9 cellular contexts compared by ENCODE assay signal in the genomic region with DNA sequence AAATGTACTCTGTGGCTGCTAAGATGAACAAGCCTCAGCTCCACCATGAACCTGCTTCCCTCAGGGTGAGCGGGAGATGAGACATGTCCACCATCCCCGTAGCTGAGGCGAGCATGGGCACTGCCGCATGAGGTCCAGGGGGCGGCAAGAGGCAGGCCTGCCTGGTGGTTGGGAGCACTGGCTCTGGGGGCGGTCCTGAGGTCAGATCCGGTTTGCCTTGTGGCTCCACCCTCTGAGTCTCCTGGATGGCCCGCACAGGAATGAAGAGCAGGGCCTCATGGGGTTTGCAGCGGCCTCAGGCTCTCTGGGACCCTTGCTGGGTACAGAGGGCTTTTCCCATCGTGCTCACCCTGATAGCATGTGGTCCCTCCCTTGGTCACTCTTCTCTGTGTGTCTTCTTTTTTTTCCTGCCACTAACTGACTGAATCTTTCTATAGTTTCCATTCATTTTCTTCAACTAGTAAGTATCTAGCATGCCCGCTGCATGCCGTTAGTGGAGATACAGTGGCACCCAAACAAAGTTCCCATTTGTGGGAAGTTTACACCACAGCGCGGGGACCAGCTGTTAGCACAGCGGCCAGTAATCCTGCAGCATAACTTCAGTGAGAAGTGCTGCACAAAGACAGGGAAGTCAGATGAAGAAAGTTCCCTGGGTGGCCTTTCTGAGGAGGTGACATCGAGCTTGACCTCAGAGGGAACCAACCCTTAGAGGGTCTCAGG. TPM values are rescaled to one million over a fixed set of nuclear protein-coding genes. Genes with fewer than 3 reads are reported as not detected.
A peak's percentile ranks its signal among the peaks of the same experiment; 100 is the strongest.
DNase-seq lines count a peak whose midpoint lies in the region; ATAC-seq and TF ChIP-seq lines count a peak whose summit lies in the region.
"Had no signal": no experiment of that assay in that cellular context is flagged by ENCODE, and none has a peak within 500 bp of the region (broad histone marks: within the 10 kb centered on the region; RNA-seq: fewer than 3 reads in every experiment).

No MANE protein-coding gene starts in this region.

- H3K4me1 ChIP-seq in GM23338 (ENCODE audit: insufficient read depth) = no peaks in the 10 kb centered on the region
- peaks cover 11% of the 10 kb centered on the region for H3K4me1 ChIP-seq in hepatocyte (ENCODE audit: insufficient read depth)
- peaks cover 0 to 79% (median 59%) of the 10 kb centered on the region in 4 donors for H3K4me1 ChIP-seq in sigmoid colon

- peak; percentile 64 for ATAC-seq in GM23338
- no peak for ATAC-seq in GM18858 (IDR thresholded peaks at IDR 0.05; ENCODE audit: unreplicated experiment)
- ATAC-seq in GM21576 (IDR thresholded peaks at IDR 0.05; ENCODE audit: unreplicated experiment) = no peak

- H3K9me3 ChIP-seq in hepatocyte (ENCODE audit: low read depth) (no peaks in the 10 kb centered on the region), sigmoid colon (no peaks in the 10 kb centered on the region)

- H3K4me3 Mint-ChIP-seq in GM23338 = no peak overlapping the region

- WGBS in hepatocyte (ENCODE audit: low lambda C conversion rate, missing lambda C conversion rate) = 86% methylated on average over 16 of the region's 16 CpGs
- 87 to 89% methylated on average over 16 of the region's 16 CpGs for WGBS in sigmoid colon, 2 donors

- TF ChIP-seq EP300 in sigmoid colon (IDR thresholded peaks at IDR 0.05) = no peak

- peaks cover 87% of the 10 kb centered on the region for H3K36me3 Mint-ChIP-seq in GM23338 (ENCODE audit: low read depth)

- no peaks in the 10 kb centered on the region for H3K9me2 ChIP-seq in GM23338 (ENCODE audit: insufficient read depth)
- H3K9me2 ChIP-seq in hepatocyte (replicated peaks; ENCODE audit: insufficient read depth) = no peaks in the 10 kb centered on the region

- TF ChIP-seq POLR2A in sigmoid colon (IDR thresholded peaks at IDR 0.05) = no peak

- TF ChIP-seq CTCF in GM23338 (conservative IDR thresholded peaks at IDR 0.05; ENCODE audit: low read depth in 2 of 2) (no peak), VCaP (conservative IDR thresholded peaks at IDR 0.05) (no peak), hepatocyte (IDR thresholded peaks at IDR 0.05; ENCODE audit: poor library complexity) (no peak), sigmoid colon (IDR thresholded peaks at IDR 0.05) (no peak)

- no peaks in the 10 kb centered on the region; the same call in 2 of the 3 replicates for H3K9me3 Mint-ChIP-seq in GM23338

- H3K4me2 ChIP-seq in GM23338 (no peak overlapping the region), hepatocyte (no peak overlapping the region)

- H3K27ac Mint-ChIP-seq in GM23338 = peak overlapping the region; percentile 69

- H3K36me3 ChIP-seq in GM23338 (ENCODE audit: insufficient read depth) (peaks cover 30% of the 10 kb centered on the region; the same call in 1 of the 2 replicates), hepatocyte (replicated peaks; ENCODE audit: insufficient read depth, low read depth) (no peaks in the 10 kb centered on the region), sigmoid colon (peaks cover 12 to 92% (median 77%) of the 10 kb centered on the region in 4 donors)

- no peaks in the 10 kb centered on the region for H3K4me1 Mint-ChIP-seq in GM23338

- H3K27me3 ChIP-seq in GM23338 (ENCODE audit: insufficient read depth) = no peaks in the 10 kb centered on the region
- H3K27me3 ChIP-seq in hepatocyte = no peaks in the 10 kb centered on the region
- no peaks in the 10 kb centered on the region for H3K27me3 ChIP-seq in sigmoid colon

- 0 out of 2 replicates have a peak overlapping the region, but pooled peaks have one; percentile 66 for H3K27ac ChIP-seq in GM23338 (ENCODE audit: low read depth)
- peak overlapping the region; percentile 95 for H3K27ac ChIP-seq in VCaP
- H3K27ac ChIP-seq in hepatocyte = peak overlapping the region; percentile 16
- H3K27ac ChIP-seq in sigmoid colon = peak overlapping the region; percentile 78 to 97 (median 86)
- H3K27ac ChIP-seq: SK-N-MC had no signal

- H4K20me1 ChIP-seq in GM23338 (replicated peaks; ENCODE audit: insufficient read depth) (no peaks in the 10 kb centered on the region; the same call in none of the 2 replicates), hepatocyte (ENCODE audit: insufficient read depth, poor library complexity, severe bottlenecking) (no peaks in the 10 kb centered on the region)

- H3F3A ChIP-seq in GM23338 (replicated peaks; ENCODE audit: low read depth) = 0 out of 2 replicates have a peak, but pooled peaks cover 9% of the 10 kb centered on the region

- intact Hi-C loops in sigmoid colon (cut with DNase I) = no loop called here

- peaks cover 6% of the 10 kb centered on the region; the same call in 1 of the 2 replicates for H3K79me2 ChIP-seq in GM23338 (replicated peaks; ENCODE audit: insufficient read depth)
- peaks cover 63% of the 10 kb centered on the region for H3K79me2 ChIP-seq in hepatocyte

- peaks cover 17% of the 10 kb centered on the region for H3K27me3 Mint-ChIP-seq in GM23338 (ENCODE audit: insufficient read depth, low read depth, poor library complexity)

- DNase-seq in GM23338 (ENCODE audit: low spot score) (peak; percentile 41), hepatocyte (ENCODE audit: low spot score) (no peak), sigmoid colon (no peak), NCI-H2107 (lab: John Stamatoyannopoulos, UW) (no peak), putamen (ENCODE audit: low spot score) (no peak)

- no peak overlapping the region for H3K4me3 ChIP-seq in GM23338
- no peak overlapping the region for H3K4me3 ChIP-seq in hepatocyte
- H3K4me3 ChIP-seq in sigmoid colon = no peak overlapping the region
- H3K4me3 ChIP-seq: SK-N-MC had no signal

- H2AFZ ChIP-seq in GM23338 = no peak overlapping the region
- H2AFZ ChIP-seq in hepatocyte = no peak overlapping the region

TF ChIP-seq in GM23338, 12 proteins besides CTCF, POLR2A, EP300 and RAD21 (continues in another document):
- TF ChIP-seq, protein P1, sequence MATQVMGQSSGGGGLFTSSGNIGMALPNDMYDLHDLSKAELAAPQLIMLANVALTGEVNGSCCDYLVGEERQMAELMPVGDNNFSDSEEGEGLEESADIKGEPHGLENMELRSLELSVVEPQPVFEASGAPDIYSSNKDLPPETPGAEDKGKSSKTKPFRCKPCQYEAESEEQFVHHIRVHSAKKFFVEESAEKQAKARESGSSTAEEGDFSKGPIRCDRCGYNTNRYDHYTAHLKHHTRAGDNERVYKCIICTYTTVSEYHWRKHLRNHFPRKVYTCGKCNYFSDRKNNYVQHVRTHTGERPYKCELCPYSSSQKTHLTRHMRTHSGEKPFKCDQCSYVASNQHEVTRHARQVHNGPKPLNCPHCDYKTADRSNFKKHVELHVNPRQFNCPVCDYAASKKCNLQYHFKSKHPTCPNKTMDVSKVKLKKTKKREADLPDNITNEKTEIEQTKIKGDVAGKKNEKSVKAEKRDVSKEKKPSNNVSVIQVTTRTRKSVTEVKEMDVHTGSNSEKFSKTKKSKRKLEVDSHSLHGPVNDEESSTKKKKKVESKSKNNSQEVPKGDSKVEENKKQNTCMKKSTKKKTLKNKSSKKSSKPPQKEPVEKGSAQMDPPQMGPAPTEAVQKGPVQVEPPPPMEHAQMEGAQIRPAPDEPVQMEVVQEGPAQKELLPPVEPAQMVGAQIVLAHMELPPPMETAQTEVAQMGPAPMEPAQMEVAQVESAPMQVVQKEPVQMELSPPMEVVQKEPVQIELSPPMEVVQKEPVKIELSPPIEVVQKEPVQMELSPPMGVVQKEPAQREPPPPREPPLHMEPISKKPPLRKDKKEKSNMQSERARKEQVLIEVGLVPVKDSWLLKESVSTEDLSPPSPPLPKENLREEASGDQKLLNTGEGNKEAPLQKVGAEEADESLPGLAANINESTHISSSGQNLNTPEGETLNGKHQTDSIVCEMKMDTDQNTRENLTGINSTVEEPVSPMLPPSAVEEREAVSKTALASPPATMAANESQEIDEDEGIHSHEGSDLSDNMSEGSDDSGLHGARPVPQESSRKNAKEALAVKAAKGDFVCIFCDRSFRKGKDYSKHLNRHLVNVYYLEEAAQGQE (IDR thresholded peaks at IDR 0.05; ENCODE audit: unreplicated experiment) = no peak
- TF ChIP-seq JUNB (IDR thresholded peaks at IDR 0.05; ENCODE audit: unreplicated experiment) (no peak), CREB1 (CRISPR knock-in tag; IDR thresholded peaks at IDR 0.05; ENCODE audit: low read depth) (no peak)

RNA-seq across cellular contexts. Expression of a gene that starts 37.3 kb away (rescaled TPM):
- total RNA-seq in GM23338 (2014; rRNA removed; shearing (Covaris generic)) = 8.0 and 20.5 TPM in 2 replicates
- polyA plus RNA-seq in GM23338 (2016; fragmentation: Nextera tagmentation; extraction: Ambion mirVana) = 19.1 and 21.8 TPM in 2 replicates
- 12.5 and 26.6 TPM in 2 replicates for total RNA-seq in hepatocyte
- polyA plus RNA-seq in hepatocyte = 24.3 and 38.9 TPM in 2 replicates
- 1 to 10 TPM in 1 of 4 donors, under 1 TPM in 2, not detected in 1; 0.33 to 3.0 (median 0.54) TPM for total RNA-seq in sigmoid colon
- 10 to 100 TPM in 1 of 3 donors, 1 to 10 TPM in 2; 5.3 to 14.3 (median 6.0) TPM for polyA plus RNA-seq in sigmoid colon

RNA-seq across cellular contexts. Expression of a gene that starts 59.5 kb away (rescaled TPM):
- 379 and 427 TPM in 2 replicates for total RNA-seq in GM23338 (2014; rRNA removed; shearing (Covaris generic))
- polyA plus RNA-seq in GM23338 (2016; fragmentation: Nextera tagmentation; extraction: Ambion mirVana) (54.6 and 68.9 TPM in 2 replicates), hepatocyte (54.4 and 59.3 TPM in 2 replicates), sigmoid colon (100 to 1,000 TPM; 122 to 456 (median 176) TPM)
- total RNA-seq in hepatocyte (278 and 321 TPM in 2 replicates), sigmoid colon (100 to 1,000 TPM; 131 to 328 (median 197) TPM)

Comparison
In these comparisons a context has a peak if more than half of its experiments do, and no peak if none do; other contexts are left out.
1. H3K27ac ChIP-seq: peak in every context shown above with its lines; median percentile 95 in VCaP; 86 in sigmoid colon; 66 in GM23338; 16 in hepatocyte.